30 cellular contexts compared by ENCODE assay signal in the genomic region with DNA sequence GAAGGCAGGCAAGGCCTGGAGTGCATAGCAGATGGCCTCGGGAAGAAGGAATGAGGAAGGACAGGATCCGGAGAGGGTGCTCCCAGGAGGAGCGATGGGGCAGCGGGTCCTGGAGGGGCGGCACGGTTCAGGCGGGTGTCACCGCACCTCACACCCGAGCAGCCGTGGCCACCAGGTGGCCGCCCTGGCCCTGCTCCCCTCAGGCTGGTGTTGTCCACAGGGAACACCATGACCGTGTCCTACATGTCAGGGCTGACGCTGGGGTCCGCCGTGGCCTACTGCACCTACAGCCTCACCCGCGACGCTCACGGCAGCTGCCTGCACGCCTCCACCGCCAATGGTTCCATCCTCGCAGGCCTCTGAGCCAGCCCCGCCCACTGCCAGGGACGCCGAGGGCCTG. TPM values are rescaled to one million over a fixed set of nuclear protein-coding genes. Genes with fewer than 3 reads are reported as not detected.
DNase-seq lines count a peak whose midpoint lies in the region; ATAC-seq, FAIRE-seq and TF ChIP-seq lines count a peak whose summit lies in the region.
"Had no signal": no experiment of that assay in that cellular context is flagged by ENCODE, and none has a peak within 500 bp of the region (broad histone marks: within the 10 kb centered on the region; RNA-seq: fewer than 3 reads in every experiment).

No MANE protein-coding gene starts in this region.

- POLR2A ChIA-PET in K562 (lab: Yijun Ruan, JAX) = no interaction called here
- POLR2A ChIA-PET in CD4-positive, alpha-beta T cell (lab: Charles Lee) = no interaction called here

- H3K9ac ChIP-seq in K562 (ENCODE audit: insufficient read depth in 1 of 2, low read depth in 2 of 2, low read length in 2 of 2) = no peak overlapping the region

- H3K27ac ChIP-seq in K562 (ENCODE audit: extremely low read depth, low read depth, low read length) = no peak overlapping the region
- no peak overlapping the region for H3K27ac ChIP-seq in CD4-positive, alpha-beta T cell (ENCODE audit: low read depth, low read length)
- H3K27ac ChIP-seq: ascending aorta, heart left ventricle, lower lobe of right lung, prostate gland had no signal

- H3K9me1 ChIP-seq in K562 (ENCODE audit: control insufficient read depth, insufficient read depth, low read length) = no peaks in the 10 kb centered on the region

- H3K4me2 ChIP-seq in K562 (ENCODE audit: insufficient read depth, low read length) = no peak overlapping the region

- no peak for TF ChIP-seq POLR2A in K562 (conservative IDR thresholded peaks at IDR 0.05)
- TF ChIP-seq POLR2A in lower leg skin (IDR thresholded peaks at IDR 0.05) = no peak

- H3K9me3 Mint-ChIP-seq in natural killer cell treated with Interleukin-12 subunit alpha and Interleukin-12 subunit beta and Interleukin-15 and Interleukin-18, amount 100 ng/mL, for 72 hours = no peaks in the 10 kb centered on the region
- H3K9me3 Mint-ChIP-seq in natural killer cell = no peaks in the 10 kb centered on the region
- H3K9me3 Mint-ChIP-seq in CD4-positive, alpha-beta T cell = no peaks in the 10 kb centered on the region
- H3K9me3 Mint-ChIP-seq: activated CD4-positive, alpha-beta T cell treated with anti-CD3 and anti-CD28 coated beads, Interleukin-2, amount 10 ng/mL, durations not matched to agents 24 days and 14 days; CD4-positive, alpha-beta memory T cell had no signal

- CTCF ChIA-PET in K562 (lab: Yijun Ruan, JAX; ENCODE audit: low intra/inter-chr PET ratio) = no interaction called here
- CTCF ChIA-PET in CD4-positive, alpha-beta T cell (lab: Charles Lee) = no interaction called here

- no peaks in the 10 kb centered on the region for H4K20me1 ChIP-seq in K562 (replicated peaks; ENCODE audit: control insufficient read depth, insufficient read depth, low read length)

- H3K4me3 ChIP-seq in K562 (no peak overlapping the region), lower leg skin (ENCODE audit: low read depth, poor library complexity, severe bottlenecking) (no peak overlapping the region)
- H3K4me3 ChIP-seq: ascending aorta, heart left ventricle, lower lobe of right lung, prostate gland had no signal

- H3K4me1 Mint-ChIP-seq in natural killer cell treated with Interleukin-12 subunit alpha and Interleukin-12 subunit beta and Interleukin-15 and Interleukin-18, amount 100 ng/mL, for 72 hours (ENCODE audit: low read depth in 2 of 2) = peaks cover 4 to 5% of the 10 kb centered on the region in 2 donors
- peaks cover 0 to 7% of the 10 kb centered on the region in 2 donors for H3K4me1 Mint-ChIP-seq in natural killer cell
- H3K4me1 Mint-ChIP-seq in CD4-positive, alpha-beta T cell (ENCODE audit: low read depth) = no peaks in the 10 kb centered on the region

- intact Hi-C loops in natural killer cell (cut with micrococcal nuclease) = no loop called here
- intact Hi-C loops in K562 (cut with micrococcal nuclease) = no loop called here
- intact Hi-C loops in CD4-positive, alpha-beta T cell (cut with DNase I, micrococcal nuclease) = no loop called here
- intact Hi-C loops in lower leg skin (cut with DNase I; ENCODE audit: low total_unique reads) = no loop called here

- no peak for FAIRE-seq in K562 (lab: Jason Lieb, UNC)
- FAIRE-seq: A204.1, kidney had no signal

- DNase-seq in natural killer cell treated with Interleukin-12 subunit alpha and Interleukin-12 subunit beta and Interleukin-15 and Interleukin-18, amount 100 ng/mL, for 72 hours (ENCODE audit: low spot score) = peak; percentile 22
- no peak for DNase-seq in natural killer cell
- DNase-seq in K562 (ENCODE audit: extremely low read depth in 1 of 4, low spot score in 3 of 4) = no peak
- no peak for DNase-seq in left lobe of liver (ENCODE audit: low spot score)
- DNase-seq in CD4-positive, alpha-beta T cell = no peak
- DNase-seq in activated CD8-positive, alpha-beta memory T cell treated with anti-CD3 and anti-CD28 coated beads, Interleukin-2, amount 50 U/mL, for 48 hours = no peak
- DNase-seq in lower leg skin (ENCODE audit: low spot score in 2 of 2) = no peak
- DNase-seq: activated CD4-positive, alpha-beta T cell treated with anti-CD3 and anti-CD28 coated beads, Interleukin-2, amount 10 ng/mL, durations not matched to agents 24 days and 14 days; activated gamma-delta T cell treated with Interleukin-2 at 50 U/mL for 16 hours; activated T-cell treated with anti-CD3 and anti-CD28 coated beads, Interleukin-2, amount 50 U/mL, for 1 hour; AML-193; CD4-positive, alpha-beta memory T cell; cortex of kidney; effector memory CD4-positive, alpha-beta T cell; GOT3; heart left ventricle; Kasumi-1; kidney; lower lobe of right lung; midbrain; naive B cell; NCI-H1417 treated with DMSO at 0.1 percent for 48 hours; NCI-H226; stimulated activated CD4-positive, alpha-beta T cell treated with anti-CD3 and anti-CD28 coated beads, Interleukin-4, amount 100 ng/mL, for 4 hours; substantia nigra; T1000 had no signal

- H3K27ac Mint-ChIP-seq in natural killer cell treated with Interleukin-12 subunit alpha and Interleukin-12 subunit beta and Interleukin-15 and Interleukin-18, amount 100 ng/mL, for 72 hours = no peak overlapping the region
- no peak overlapping the region for H3K27ac Mint-ChIP-seq in natural killer cell
- no peak overlapping the region for H3K27ac Mint-ChIP-seq in CD4-positive, alpha-beta T cell
- H3K27ac Mint-ChIP-seq: activated CD4-positive, alpha-beta T cell treated with anti-CD3 and anti-CD28 coated beads, Interleukin-2, amount 10 ng/mL, durations not matched to agents 24 days and 14 days; CD4-positive, alpha-beta memory T cell had no signal

- peak in 1 of 2 donors; percentile 23 for ATAC-seq in natural killer cell treated with Interleukin-12 subunit alpha and Interleukin-12 subunit beta and Interleukin-15 and Interleukin-18, amount 100 ng/mL, for 72 hours
- no peak for ATAC-seq in natural killer cell
- ATAC-seq in K562 = peak; percentile 80
- peak; percentile 37 for ATAC-seq in left lobe of liver
- no peak for ATAC-seq in CD4-positive, alpha-beta T cell (ENCODE audit: poor library complexity)
- no peak for ATAC-seq in HG03457 (IDR thresholded peaks at IDR 0.05; ENCODE audit: unreplicated experiment)

- H3K36me3 ChIP-seq in K562 (ENCODE audit: control insufficient read depth, insufficient read depth, low read length) = no peaks in the 10 kb centered on the region

- H2AFZ ChIP-seq in K562 (ENCODE audit: low read depth, low read length) = no peak overlapping the region

- H3K9me3 ChIP-seq in K562 (replicated peaks; ENCODE audit: control insufficient read depth, insufficient read depth, low read depth, low read length) = no peaks in the 10 kb centered on the region
- H3K9me3 ChIP-seq in CD4-positive, alpha-beta T cell (ENCODE audit: control insufficient read depth, low read length) = no peaks in the 10 kb centered on the region
- H3K9me3 ChIP-seq: ascending aorta, heart left ventricle, lower lobe of right lung, prostate gland had no signal

- peaks cover 0 to 34% of the 10 kb centered on the region in 2 experiments; a peak in 2 of 5 replicates for H3K4me1 ChIP-seq in K562 (replicated peaks in 1 of 2; ENCODE audit: control insufficient read depth in 2 of 2, insufficient read depth in 2 of 2, low read length in 2 of 2)
- H3K4me1 ChIP-seq: ascending aorta, heart left ventricle, lower lobe of right lung, prostate gland had no signal

- no peaks in the 10 kb centered on the region for H3K79me2 ChIP-seq in K562 (ENCODE audit: control insufficient read depth, insufficient read depth, low read length)

- no peaks in the 10 kb centered on the region for H3K36me3 Mint-ChIP-seq in natural killer cell treated with Interleukin-12 subunit alpha and Interleukin-12 subunit beta and Interleukin-15 and Interleukin-18, amount 100 ng/mL, for 72 hours
- no peaks in the 10 kb centered on the region for H3K36me3 Mint-ChIP-seq in natural killer cell
- H3K36me3 Mint-ChIP-seq in CD4-positive, alpha-beta T cell (ENCODE audit: low read depth) = no peaks in the 10 kb centered on the region
- H3K36me3 Mint-ChIP-seq: CD4-positive, alpha-beta memory T cell; naive B cell had no signal

- no peak for TF ChIP-seq EP300 in K562 (IDR thresholded peaks at IDR 0.05; ENCODE audit: low read length)

- no peak overlapping the region for H3K4me3 Mint-ChIP-seq in natural killer cell treated with Interleukin-12 subunit alpha and Interleukin-12 subunit beta and Interleukin-15 and Interleukin-18, amount 100 ng/mL, for 72 hours
- no peak overlapping the region for H3K4me3 Mint-ChIP-seq in natural killer cell
- H3K4me3 Mint-ChIP-seq in CD4-positive, alpha-beta T cell = no peak overlapping the region
- H3K4me3 Mint-ChIP-seq: activated CD4-positive, alpha-beta T cell treated with anti-CD3 and anti-CD28 coated beads, Interleukin-2, amount 10 ng/mL, durations not matched to agents 24 days and 14 days; CD4-positive, alpha-beta memory T cell; naive B cell had no signal

- 19% methylated on average over 20 of the region's 25 CpGs for WGBS in K562 (ENCODE audit: insufficient coverage, low coverage, missing lambda C conversion rate)
- WGBS in lower leg skin, 2 donors = 56 to 59% methylated on average over 13 to 16 of the region's 25 CpGs

- H3K27me3 ChIP-seq in K562 (ENCODE audit: control insufficient read depth in 2 of 2, insufficient read depth in 2 of 2, low read length in 2 of 2) = peaks cover 0 to 54% of the 10 kb centered on the region in 2 experiments; a peak in 3 of 5 replicates
- H3K27me3 ChIP-seq in CD4-positive, alpha-beta T cell (ENCODE audit: control insufficient read depth, insufficient read depth, low read length) = no peaks in the 10 kb centered on the region
- H3K27me3 ChIP-seq: ascending aorta had no signal

- in situ Hi-C loops in K562 (cut with MboI) = no loop called here

- peak in 1 of 2 experiments; percentile 36; a peak in 2 of 4 replicates for TF ChIP-seq RAD21 in K562 (CRISPR knock-in tag; conservative IDR thresholded peaks at IDR 0.05 in 1 of 2, IDR thresholded peaks at IDR 0.05 in 1 of 2)

- no peak for TF ChIP-seq CTCF in natural killer cell (IDR thresholded peaks at IDR 0.05)
- TF ChIP-seq CTCF in K562 (IDR thresholded peaks at IDR 0.05 in 2 of 3, conservative IDR thresholded peaks at IDR 0.05 in 1 of 3; ENCODE audit: insufficient read depth in 2 of 3, low read depth in 1 of 3, low read length in 3 of 3) = peak; percentile 16 to 29 (median 27); a peak in 4 of 6 replicates
- TF ChIP-seq CTCF in CD4-positive, alpha-beta T cell (IDR thresholded peaks at IDR 0.05) = no peak
- TF ChIP-seq CTCF in lower leg skin (IDR thresholded peaks at IDR 0.05) = no peak

- H3K27me3 Mint-ChIP-seq in natural killer cell treated with Interleukin-12 subunit alpha and Interleukin-12 subunit beta and Interleukin-15 and Interleukin-18, amount 100 ng/mL, for 72 hours = peaks cover 0 to 6% of the 10 kb centered on the region in 2 donors
- H3K27me3 Mint-ChIP-seq in natural killer cell (ENCODE audit: low read depth in 2 of 2) = peaks cover 0 to 12% of the 10 kb centered on the region in 2 donors
- H3K27me3 Mint-ChIP-seq in CD4-positive, alpha-beta T cell = no peaks in the 10 kb centered on the region
- H3K27me3 Mint-ChIP-seq: CD4-positive, alpha-beta memory T cell had no signal

- no TSS peak for BruUV-seq in K562 (replicated peaks; lab: Mats Ljungman, UMichigan)

RNA-seq across cellular contexts. Expression of a gene that starts 19.8 kb away (rescaled TPM):
- total RNA-seq in natural killer cell treated with Interleukin-12 subunit alpha and Interleukin-12 subunit beta and Interleukin-15 and Interleukin-18, amount 100 ng/mL, for 72 hours = under 1 TPM; 0.11 to 0.52 TPM
- total RNA-seq in natural killer cell (under 1 TPM; 0.16 to 0.95 (median 0.40) TPM), K562 (2014; rRNA removed) (0.77 and 2.3 TPM in 2 replicates), K562 (2014; rRNA removed; fragmentation: Illumina TruSeq; extraction: Trizol) (0.03 and 0.29 TPM in 2 replicates), K562 (2015; rRNA removed; fragmentation: Illumina TruSeq; extraction: Trizol) (0.14 and 0.19 TPM in 2 replicates), K562 (2021) (1.2 and 1.4 TPM in 2 replicates), left lobe of liver (2.9 TPM), lower leg skin (1 to 10 TPM; 1.5 to 8.9 (median 3.6) TPM)
- total RNA-seq in K562 (2011; cell fraction: chromatin; rRNA removed; ENCODE audit: low replicate concordance) = 2.7 and 9.3 TPM in 2 replicates
- 2.4 and 3.3 TPM in 2 replicates for total RNA-seq in K562 (2011; cell fraction: nucleolus; rRNA removed)
- 3.4 and 3.6 TPM in 2 replicates for total RNA-seq in K562 (2011; cell fraction: nucleoplasm; rRNA removed)
- polyA plus RNA-seq in K562 (2011; rRNA removed) (1.1 and 1.2 TPM in 2 replicates), K562 (2014; fragmentation: Illumina TruSeq; extraction: Trizol) (0.37 and 1.1 TPM in 2 replicates), K562 (2014; fragmentation: Nextera tagmentation; extraction: Ambion mirVana) (under 1 TPM; 0.01 to 0.03 TPM), K562 (2014; rRNA removed) (0.82 and 1.2 TPM in 2 replicates)
- polyA plus RNA-seq in K562 (2011; cell fraction: cytosol; rRNA removed) = 0.80 and 4.7 TPM in 2 replicates
- polyA plus RNA-seq in K562 (2011; cell fraction: nucleus; rRNA removed) = 1.7 and 4.8 TPM in 2 replicates
- polyA plus RNA-seq in K562 (2012) = 0.60 and 0.78 TPM in 2 replicates
- 0.36 and 2.3 TPM in 2 replicates for polyA minus RNA-seq in K562 (2011; rRNA and poly(A)+ RNA removed)
- polyA minus RNA-seq in K562 (2011; cell fraction: cytosol; rRNA and poly(A)+ RNA removed) = 0.86 and 4.1 TPM in 2 replicates
- 0.44 and 0.54 TPM in 2 replicates for polyA minus RNA-seq in K562 (2011; cell fraction: nucleus; rRNA and poly(A)+ RNA removed)
- total RNA-seq in CD4-positive, alpha-beta T cell = 1 to 10 TPM in 1 of 2 experiments, under 1 TPM in 1; 0.39 to 1.1 TPM

Comparison
In these comparisons a context has a peak if more than half of its experiments do, and no peak if none do; other contexts are left out.
1. ATAC-seq: peak in K562 (single experiment) and left lobe of liver (single experiment); none in natural killer cell (0 of 3), CD4-positive, alpha-beta T cell (single experiment) and HG03457 (single experiment).
2. CTCF ChIP-seq: peak in K562 (3 of 3); none in natural killer cell (single experiment), CD4-positive, alpha-beta T cell (single experiment) and lower leg skin (0 of 3).